Comparison of ENCODE assay signal across 3 cellular contexts in the genomic region with DNA sequence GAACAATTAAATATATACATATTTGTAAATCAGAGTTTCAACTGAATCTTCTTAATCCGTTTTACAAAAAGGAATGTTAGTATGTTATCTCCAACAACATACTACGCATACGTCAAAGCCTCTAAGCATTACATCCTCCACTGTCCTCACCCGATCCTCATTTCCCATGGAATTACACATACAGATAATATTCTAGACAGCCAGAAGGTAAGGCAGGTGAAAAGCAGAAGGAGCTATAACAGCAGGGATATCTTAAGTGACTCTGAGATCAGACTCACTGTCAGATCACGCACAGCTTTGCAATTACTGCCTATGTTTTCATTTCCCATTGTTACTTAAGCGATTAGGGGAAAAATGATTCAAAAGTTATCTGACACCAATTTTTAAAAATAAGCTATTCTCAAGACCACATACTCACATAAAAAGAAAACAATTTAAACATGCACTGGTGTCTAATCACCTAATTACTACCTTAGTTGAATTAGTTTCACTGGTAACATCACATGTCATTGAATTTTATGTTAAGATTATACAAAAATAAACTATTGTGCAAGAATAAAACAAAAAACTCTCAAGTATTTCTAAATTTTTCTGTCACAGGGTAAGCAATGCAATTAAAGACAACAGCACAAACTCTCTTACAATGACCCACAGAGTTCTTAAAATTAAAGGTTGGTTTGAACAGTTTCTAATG.
TF ChIP-seq lines count a peak whose summit lies in the region.

No MANE protein-coding gene starts in this region.

TF ChIP-seq in SK-N-SH treated with all-trans-retinoic acid at 6 μM for 48 hours, 23 proteins besides CTCF, POLR2A, EP300 and RAD21:
- TF ChIP-seq RARB (CRISPR knock-in tag; IDR thresholded peaks at IDR 0.05) = no peak
- TF ChIP-seq ZFP3 (CRISPR knock-in tag; IDR thresholded peaks at IDR 0.05) = peak; percentile 55; the same call in 1 of the 2 replicates
- peak; percentile 19; the same call in 1 of the 2 replicates for TF ChIP-seq ISL1 (CRISPR knock-in tag; IDR thresholded peaks at IDR 0.05)

TF ChIP-seq in SK-N-SH, 30 proteins besides CTCF, POLR2A, EP300 and RAD21:
- TF ChIP-seq, protein P1, sequence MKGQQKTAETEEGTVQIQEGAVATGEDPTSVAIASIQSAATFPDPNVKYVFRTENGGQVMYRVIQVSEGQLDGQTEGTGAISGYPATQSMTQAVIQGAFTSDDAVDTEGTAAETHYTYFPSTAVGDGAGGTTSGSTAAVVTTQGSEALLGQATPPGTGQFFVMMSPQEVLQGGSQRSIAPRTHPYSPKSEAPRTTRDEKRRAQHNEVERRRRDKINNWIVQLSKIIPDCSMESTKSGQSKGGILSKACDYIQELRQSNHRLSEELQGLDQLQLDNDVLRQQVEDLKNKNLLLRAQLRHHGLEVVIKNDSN (IDR thresholded peaks at IDR 0.05; ENCODE audit: borderline replicate concordance, low read depth) = no peak
- TF ChIP-seq, protein P2, sequence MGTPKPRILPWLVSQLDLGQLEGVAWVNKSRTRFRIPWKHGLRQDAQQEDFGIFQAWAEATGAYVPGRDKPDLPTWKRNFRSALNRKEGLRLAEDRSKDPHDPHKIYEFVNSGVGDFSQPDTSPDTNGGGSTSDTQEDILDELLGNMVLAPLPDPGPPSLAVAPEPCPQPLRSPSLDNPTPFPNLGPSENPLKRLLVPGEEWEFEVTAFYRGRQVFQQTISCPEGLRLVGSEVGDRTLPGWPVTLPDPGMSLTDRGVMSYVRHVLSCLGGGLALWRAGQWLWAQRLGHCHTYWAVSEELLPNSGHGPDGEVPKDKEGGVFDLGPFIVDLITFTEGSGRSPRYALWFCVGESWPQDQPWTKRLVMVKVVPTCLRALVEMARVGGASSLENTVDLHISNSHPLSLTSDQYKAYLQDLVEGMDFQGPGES (IDR thresholded peaks at IDR 0.05; ENCODE audit: low read depth, low read length) = no peak
- no peak for TF ChIP-seq MEF2A (IDR thresholded peaks at IDR 0.05; ENCODE audit: borderline replicate concordance, low read depth)
- TF ChIP-seq FOXJ3 (CRISPR knock-in tag; IDR thresholded peaks at IDR 0.05) = no peak
- TF ChIP-seq FOXM1 (IDR thresholded peaks at IDR 0.05; ENCODE audit: low read depth) = no peak
- no peak for TF ChIP-seq POLR2AphosphoS5 (IDR thresholded peaks at IDR 0.05; ENCODE audit: low read depth, low read length)
- TF ChIP-seq ELF1 (IDR thresholded peaks at IDR 0.05) = no peak
- TF ChIP-seq, protein P3, sequence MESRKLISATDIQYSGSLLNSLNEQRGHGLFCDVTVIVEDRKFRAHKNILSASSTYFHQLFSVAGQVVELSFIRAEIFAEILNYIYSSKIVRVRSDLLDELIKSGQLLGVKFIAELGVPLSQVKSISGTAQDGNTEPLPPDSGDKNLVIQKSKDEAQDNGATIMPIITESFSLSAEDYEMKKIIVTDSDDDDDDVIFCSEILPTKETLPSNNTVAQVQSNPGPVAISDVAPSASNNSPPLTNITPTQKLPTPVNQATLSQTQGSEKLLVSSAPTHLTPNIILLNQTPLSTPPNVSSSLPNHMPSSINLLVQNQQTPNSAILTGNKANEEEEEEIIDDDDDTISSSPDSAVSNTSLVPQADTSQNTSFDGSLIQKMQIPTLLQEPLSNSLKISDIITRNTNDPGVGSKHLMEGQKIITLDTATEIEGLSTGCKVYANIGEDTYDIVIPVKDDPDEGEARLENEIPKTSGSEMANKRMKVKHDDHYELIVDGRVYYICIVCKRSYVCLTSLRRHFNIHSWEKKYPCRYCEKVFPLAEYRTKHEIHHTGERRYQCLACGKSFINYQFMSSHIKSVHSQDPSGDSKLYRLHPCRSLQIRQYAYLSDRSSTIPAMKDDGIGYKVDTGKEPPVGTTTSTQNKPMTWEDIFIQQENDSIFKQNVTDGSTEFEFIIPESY (IDR thresholded peaks at IDR 0.05; ENCODE audit: borderline replicate concordance, low read depth) = no peak
- TF ChIP-seq SMC3 (IDR thresholded peaks at IDR 0.05; ENCODE audit: low read depth, low read length) = no peak
- no peak for TF ChIP-seq RXRA (IDR thresholded peaks at IDR 0.05; ENCODE audit: borderline replicate concordance, low read depth)

TF ChIP-seq in H1, 55 proteins besides CTCF, POLR2A, EP300 and RAD21:
- no peak for TF ChIP-seq MAFK (IDR thresholded peaks at IDR 0.05; ENCODE audit: low read depth, low read length)
- TF ChIP-seq CEBPB (IDR thresholded peaks at IDR 0.05; ENCODE audit: low read depth, low read length) = 0 out of 2 replicates have a peak, but pooled peaks have one; percentile 4
